11 cellular contexts compared by ENCODE assay signal in the genomic region with DNA sequence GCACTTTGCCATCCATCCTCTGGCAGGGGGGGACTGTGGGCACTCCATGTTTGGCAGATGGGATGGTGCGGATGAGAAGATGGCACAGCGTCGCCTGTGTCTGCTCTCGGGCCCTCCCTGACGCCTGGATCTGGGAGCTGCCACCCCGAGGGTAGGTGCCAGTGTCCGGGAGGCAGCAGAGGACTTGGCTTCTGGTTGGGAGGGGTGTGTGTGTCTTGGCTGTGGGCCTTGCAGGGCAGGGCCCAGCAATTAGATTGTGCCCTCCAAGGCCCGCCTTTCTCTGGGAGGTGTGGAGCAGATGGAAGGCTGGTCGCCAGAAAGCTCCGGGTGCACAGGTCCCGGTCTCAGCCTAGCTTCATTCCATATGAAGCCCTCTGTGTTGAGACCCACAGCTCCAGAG. TPM values are rescaled to one million over a fixed set of nuclear protein-coding genes. Genes with fewer than 3 reads are reported as not detected.
DNase-seq lines count a peak whose midpoint lies in the region; ATAC-seq and TF ChIP-seq lines count a peak whose summit lies in the region.
"Had no signal": no experiment of that assay in that cellular context is flagged by ENCODE, and none has a peak within 500 bp of the region (broad histone marks: within the 10 kb centered on the region; RNA-seq: fewer than 3 reads in every experiment).

No MANE protein-coding gene starts in this region.

- DNase-seq in T-helper 2 cell treated with Interferon-gamma antibody and Interleukin-4, amounts not matched to agents 5 μg/mL and 100 μg/mL, for 36 hours (ENCODE audit: low spot score), result no peak
- DNase-seq in T-helper 2 cell (no peak), LNCaP clone FGC (ENCODE audit: low read depth) (peak; percentile 13), T-helper 9 cell (no peak), prostate gland (ENCODE audit: low spot score) (no peak)
- DNase-seq in activated naive CD8-positive, alpha-beta T cell treated with anti-CD3 and anti-CD28 coated beads, Interleukin-2, amount 50 U/mL, for 24 hours, result no peak
- no peak for DNase-seq in natural killer cell treated with Interleukin-12 subunit alpha and Interleukin-12 subunit beta and Interleukin-15 and Interleukin-18, amount 100 ng/mL, for 72 hours (ENCODE audit: low spot score)
- DNase-seq: DMS53, upper lobe of right lung had no signal

- WGBS in prostate gland, result 22% methylated on average over 11 of the region's 11 CpGs

- TF ChIP-seq CTCF in LNCaP clone FGC (IDR thresholded peaks at IDR 0.05; ENCODE audit: control insufficient read depth, extremely low read depth, insufficient read depth), result no peak
- no peak for TF ChIP-seq CTCF in prostate gland (IDR thresholded peaks at IDR 0.05)

- intact Hi-C loops in prostate gland (cut with DNase I), result no loop called here

- no peak overlapping the region for H3K27ac ChIP-seq in prostate gland
- H3K27ac ChIP-seq: upper lobe of right lung had no signal

- ATAC-seq in activated naive CD8-positive, alpha-beta T cell treated with anti-CD3 and anti-CD28 coated beads, Interleukin-2, amount 50 U/mL, for 24 hours, result no peak
- no peak for ATAC-seq in natural killer cell treated with Interleukin-12 subunit alpha and Interleukin-12 subunit beta and Interleukin-15 and Interleukin-18, amount 100 ng/mL, for 72 hours
- no peak for ATAC-seq in HG03432 (IDR thresholded peaks at IDR 0.05; ENCODE audit: unreplicated experiment)

- peaks cover 57% of the 10 kb centered on the region for H3K4me1 Mint-ChIP-seq in T-helper 2 cell treated with Interferon-gamma antibody and Interleukin-4, amounts not matched to agents 5 μg/mL and 100 μg/mL, for 36 hours (ENCODE audit: low read depth)
- H3K4me1 Mint-ChIP-seq in activated naive CD8-positive, alpha-beta T cell treated with anti-CD3 and anti-CD28 coated beads, Interleukin-2, amount 50 U/mL, for 24 hours, result peaks cover 54% of the 10 kb centered on the region
- H3K4me1 Mint-ChIP-seq in natural killer cell treated with Interleukin-12 subunit alpha and Interleukin-12 subunit beta and Interleukin-15 and Interleukin-18, amount 100 ng/mL, for 72 hours (ENCODE audit: low read depth in 2 of 2), result peaks cover 66 to 67% of the 10 kb centered on the region in 2 donors

- no peaks in the 10 kb centered on the region for H3K9me3 ChIP-seq in prostate gland
- H3K9me3 ChIP-seq: upper lobe of right lung had no signal

- peak overlapping the region; percentile 42 for H3K27ac Mint-ChIP-seq in T-helper 2 cell treated with Interferon-gamma antibody and Interleukin-4, amounts not matched to agents 5 μg/mL and 100 μg/mL, for 36 hours
- H3K27ac Mint-ChIP-seq in activated naive CD8-positive, alpha-beta T cell treated with anti-CD3 and anti-CD28 coated beads, Interleukin-2, amount 50 U/mL, for 24 hours, result no peak overlapping the region
- H3K27ac Mint-ChIP-seq in natural killer cell treated with Interleukin-12 subunit alpha and Interleukin-12 subunit beta and Interleukin-15 and Interleukin-18, amount 100 ng/mL, for 72 hours, result peak overlapping the region in 1 of 2 donors; percentile 38

- no peaks in the 10 kb centered on the region for H3K36me3 ChIP-seq in prostate gland
- H3K36me3 ChIP-seq: upper lobe of right lung had no signal

- no peak overlapping the region for H3K4me3 ChIP-seq in LNCaP clone FGC (ENCODE audit: low read depth, low read length)
- no peak overlapping the region for H3K4me3 ChIP-seq in prostate gland

- peaks cover 17% of the 10 kb centered on the region for H3K27me3 Mint-ChIP-seq in T-helper 2 cell treated with Interferon-gamma antibody and Interleukin-4, amounts not matched to agents 5 μg/mL and 100 μg/mL, for 36 hours (ENCODE audit: low read depth)
- H3K27me3 Mint-ChIP-seq in activated naive CD8-positive, alpha-beta T cell treated with anti-CD3 and anti-CD28 coated beads, Interleukin-2, amount 50 U/mL, for 24 hours, result peaks cover 56% of the 10 kb centered on the region
- H3K27me3 Mint-ChIP-seq in natural killer cell treated with Interleukin-12 subunit alpha and Interleukin-12 subunit beta and Interleukin-15 and Interleukin-18, amount 100 ng/mL, for 72 hours, result no peaks in the 10 kb centered on the region

- no peak for TF ChIP-seq POLR2A in prostate gland (IDR thresholded peaks at IDR 0.05)

- H3K27me3 ChIP-seq in prostate gland (replicated peaks; ENCODE audit: insufficient read depth), result peaks cover 4% of the 10 kb centered on the region

- peaks cover 49% of the 10 kb centered on the region for H3K36me3 Mint-ChIP-seq in T-helper 2 cell treated with Interferon-gamma antibody and Interleukin-4, amounts not matched to agents 5 μg/mL and 100 μg/mL, for 36 hours (ENCODE audit: low read depth)
- H3K36me3 Mint-ChIP-seq in activated naive CD8-positive, alpha-beta T cell treated with anti-CD3 and anti-CD28 coated beads, Interleukin-2, amount 50 U/mL, for 24 hours (ENCODE audit: low read depth), result peaks cover 2% of the 10 kb centered on the region
- no peaks in the 10 kb centered on the region for H3K36me3 Mint-ChIP-seq in natural killer cell treated with Interleukin-12 subunit alpha and Interleukin-12 subunit beta and Interleukin-15 and Interleukin-18, amount 100 ng/mL, for 72 hours

- no peaks in the 10 kb centered on the region for H3K9me3 Mint-ChIP-seq in T-helper 2 cell treated with Interferon-gamma antibody and Interleukin-4, amounts not matched to agents 5 μg/mL and 100 μg/mL, for 36 hours
- H3K9me3 Mint-ChIP-seq in activated naive CD8-positive, alpha-beta T cell treated with anti-CD3 and anti-CD28 coated beads, Interleukin-2, amount 50 U/mL, for 24 hours, result no peaks in the 10 kb centered on the region
- no peaks in the 10 kb centered on the region for H3K9me3 Mint-ChIP-seq in natural killer cell treated with Interleukin-12 subunit alpha and Interleukin-12 subunit beta and Interleukin-15 and Interleukin-18, amount 100 ng/mL, for 72 hours
- H3K9me3 Mint-ChIP-seq: brain had no signal

- H3K4me1 ChIP-seq in prostate gland (replicated peaks), result no peaks in the 10 kb centered on the region
- H3K4me1 ChIP-seq: upper lobe of right lung had no signal

- peak overlapping the region; percentile 91 for H3K4me3 Mint-ChIP-seq in T-helper 2 cell treated with Interferon-gamma antibody and Interleukin-4, amounts not matched to agents 5 μg/mL and 100 μg/mL, for 36 hours
- H3K4me3 Mint-ChIP-seq in activated naive CD8-positive, alpha-beta T cell treated with anti-CD3 and anti-CD28 coated beads, Interleukin-2, amount 50 U/mL, for 24 hours, result peak overlapping the region; percentile 44
- H3K4me3 Mint-ChIP-seq in natural killer cell treated with Interleukin-12 subunit alpha and Interleukin-12 subunit beta and Interleukin-15 and Interleukin-18, amount 100 ng/mL, for 72 hours, result peak overlapping the region; percentile 87
- H3K4me3 Mint-ChIP-seq: brain had no signal

RNA-seq across cellular contexts. Expression of gene RAP1GAP2, which starts 1.4 kb away (rescaled TPM):
- 10 to 100 TPM in 1 of 2 donors, 1 to 10 TPM in 1; 7.7 to 14.5 TPM for total RNA-seq in natural killer cell treated with Interleukin-12 subunit alpha and Interleukin-12 subunit beta and Interleukin-15 and Interleukin-18, amount 100 ng/mL, for 72 hours
- 10 to 100 TPM; 28.9 to 48.3 TPM for total RNA-seq in prostate gland

RNA-seq across cellular contexts. Expression of gene CCDC92B, which starts 48.2 kb away (rescaled TPM):
- not detected for total RNA-seq in natural killer cell treated with Interleukin-12 subunit alpha and Interleukin-12 subunit beta and Interleukin-15 and Interleukin-18, amount 100 ng/mL, for 72 hours
- 1 to 10 TPM in 1 of 2 donors, not detected in 1; 1.9 TPM for total RNA-seq in prostate gland
